26 cellular contexts compared by ENCODE assay signal in the genomic region with DNA sequence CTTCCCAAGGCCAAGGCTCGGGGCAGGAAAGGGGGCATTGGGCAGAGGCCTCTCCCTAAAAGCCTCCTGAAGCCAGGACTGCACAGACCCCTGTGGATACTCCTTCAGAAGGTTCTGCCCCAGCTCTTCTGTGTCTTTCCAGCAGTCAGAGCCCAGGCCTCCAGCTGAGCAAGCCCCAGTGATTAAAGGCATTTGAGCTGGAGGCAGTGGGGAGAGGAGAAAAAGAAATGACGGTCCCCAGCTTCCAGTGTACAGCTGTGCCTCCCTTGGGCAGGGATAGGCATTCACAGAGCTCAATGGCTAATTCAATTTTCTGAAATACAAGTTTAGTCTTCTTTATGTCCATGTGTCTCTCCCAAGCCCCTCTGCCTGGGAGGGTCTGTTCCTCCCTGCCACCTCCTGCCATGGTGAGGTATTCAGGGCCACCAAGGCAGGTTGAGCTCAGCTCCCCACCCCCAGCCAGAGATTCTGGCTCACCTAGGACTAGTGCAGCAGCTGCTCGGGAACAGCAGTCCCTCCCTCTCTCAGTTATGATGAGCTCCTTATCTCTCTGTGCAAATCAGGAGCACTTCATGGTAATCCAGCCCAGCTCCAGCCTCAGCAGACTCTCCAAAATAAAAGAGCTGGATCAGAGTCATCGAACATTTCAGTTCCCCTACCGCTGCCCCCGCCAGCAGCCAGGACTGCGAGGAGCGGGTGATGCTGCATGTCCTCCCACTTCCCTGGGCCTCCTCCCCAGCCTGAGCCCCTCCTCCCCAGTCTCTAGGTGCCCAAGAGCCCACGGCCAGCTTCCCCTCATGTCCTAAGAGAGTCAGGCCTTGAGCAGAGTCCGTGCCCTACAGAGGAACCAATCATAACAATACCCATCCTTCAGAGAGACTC.
A peak's percentile ranks its signal among the peaks of the same experiment; 100 is the strongest.
DNase-seq lines count a peak whose midpoint lies in the region; ATAC-seq lines count a peak whose summit lies in the region.
"Had no signal": no experiment of that assay in that cellular context is flagged by ENCODE, and none has a peak within 500 bp of the region (broad histone marks: within the 10 kb centered on the region; RNA-seq: fewer than 3 reads in every experiment).

No MANE protein-coding gene starts in this region.

- H3K27ac ChIP-seq in cingulate gyrus (ENCODE audit: low read depth, low read length) = peak overlapping the region; percentile 19
- H3K27ac ChIP-seq: brain microvascular endothelial cell, uterus had no signal

- peak; percentile 83 for DNase-seq in DMS79 treated with DMSO at 0.1 percent for 48 hours (lab: John Stamatoyannopoulos, UW)
- DNase-seq in NCI-H2029 (lab: John Stamatoyannopoulos, UW) = peak; percentile 84
- peak; percentile 3 to 76 for DNase-seq in NCI-H524 (lab: John Stamatoyannopoulos, UW)
- DNase-seq in activated CD8-positive, alpha-beta memory T cell treated with anti-CD3 and anti-CD28 coated beads, Interleukin-2, amount 50 U/mL, for 48 hours = no peak
- DNase-seq in OCI-M1 (lab: John Stamatoyannopoulos, UW) = no peak
- no peak for DNase-seq in activated CD4-positive, alpha-beta T cell treated with anti-CD3 and anti-CD28 coated beads, Interleukin-2, amount 10 ng/mL, durations not matched to agents 24 days and 14 days
- DNase-seq: activated CD4-positive, alpha-beta memory T cell treated with anti-CD3 and anti-CD28 coated beads for 36 hours; activated CD8-positive, alpha-beta memory T cell treated with anti-CD3 and anti-CD28 coated beads, Interleukin-2, amount 50 U/mL, for 4 hours; activated naive CD4-positive, alpha-beta T cell treated with anti-CD3 and anti-CD28 coated beads, Interleukin-2, amount 50 U/mL, for 16 hours; amniotic stem cell; brain microvascular endothelial cell; C1 segment of cervical spinal cord; Caco-2; DND-41; effector CD4-positive, alpha-beta T cell; immature natural killer cell; NCI-H1048; stimulated activated CD4-positive, alpha-beta T cell treated with anti-CD3 and anti-CD28 coated beads, Interleukin-4, amount 100 ng/mL, for 24 hours; uterus had no signal

- no peak for ATAC-seq in HG03342 (IDR thresholded peaks at IDR 0.05; ENCODE audit: unreplicated experiment)
- ATAC-seq: activated CD4-positive, CD25-positive, alpha-beta regulatory T cell treated with anti-CD3 and anti-CD28 coated beads, Interleukin-2, amount 50 U/mL, for 24 hours; sciatic nerve; stimulated activated effector memory CD8-positive, alpha-beta T cell treated with anti-CD3 and anti-CD28 coated beads, Interleukin-12 subunit alpha, Interleukin-12 subunit beta, amount 100 ng/mL, for 72 hours had no signal

- intact Hi-C loops in activated CD4-positive, alpha-beta T cell treated with anti-CD3 and anti-CD28 coated beads, Interleukin-2, amount 10 ng/mL, durations not matched to agents 24 days and 14 days (cut with micrococcal nuclease) = no loop called here

- H3K4me1 Mint-ChIP-seq in activated CD4-positive, alpha-beta T cell treated with anti-CD3 and anti-CD28 coated beads, Interleukin-2, amount 10 ng/mL, durations not matched to agents 24 days and 14 days = no peaks in the 10 kb centered on the region
- H3K4me1 Mint-ChIP-seq: immature natural killer cell; stimulated activated effector memory CD8-positive, alpha-beta T cell treated with anti-CD3 and anti-CD28 coated beads, Interleukin-12 subunit alpha, Interleukin-12 subunit beta, amount 100 ng/mL, for 72 hours had no signal

- H3K4me3 Mint-ChIP-seq in activated CD4-positive, alpha-beta T cell treated with anti-CD3 and anti-CD28 coated beads, Interleukin-2, amount 10 ng/mL, durations not matched to agents 24 days and 14 days = no peak overlapping the region
- H3K4me3 Mint-ChIP-seq: activated CD4-positive, alpha-beta memory T cell treated with anti-CD3 and anti-CD28 coated beads for 36 hours; immature natural killer cell; stimulated activated effector memory CD8-positive, alpha-beta T cell treated with anti-CD3 and anti-CD28 coated beads, Interleukin-12 subunit alpha, Interleukin-12 subunit beta, amount 100 ng/mL, for 72 hours; T-helper 1 cell treated with Interleukin-12 subunit alpha and Interleukin-12 subunit beta and Interleukin-4 antibody, amounts not matched to agents 30 μg/mL and 1 μg/mL, for 36 hours had no signal

- H3K27ac Mint-ChIP-seq in activated CD4-positive, alpha-beta T cell treated with anti-CD3 and anti-CD28 coated beads, Interleukin-2, amount 10 ng/mL, durations not matched to agents 24 days and 14 days = no peak overlapping the region
- H3K27ac Mint-ChIP-seq: activated CD4-positive, alpha-beta memory T cell treated with anti-CD3 and anti-CD28 coated beads for 36 hours; immature natural killer cell; progenitor cell of endocrine pancreas; stimulated activated effector memory CD8-positive, alpha-beta T cell treated with anti-CD3 and anti-CD28 coated beads, Interleukin-12 subunit alpha, Interleukin-12 subunit beta, amount 100 ng/mL, for 72 hours; T-helper 1 cell treated with Interleukin-12 subunit alpha and Interleukin-12 subunit beta and Interleukin-4 antibody, amounts not matched to agents 30 μg/mL and 1 μg/mL, for 36 hours had no signal

- H3K9me3 Mint-ChIP-seq in activated CD4-positive, alpha-beta T cell treated with anti-CD3 and anti-CD28 coated beads, Interleukin-2, amount 10 ng/mL, durations not matched to agents 24 days and 14 days = no peaks in the 10 kb centered on the region
- H3K9me3 Mint-ChIP-seq: activated CD4-positive, alpha-beta memory T cell treated with anti-CD3 and anti-CD28 coated beads for 36 hours; immature natural killer cell; stimulated activated effector memory CD8-positive, alpha-beta T cell treated with anti-CD3 and anti-CD28 coated beads, Interleukin-12 subunit alpha, Interleukin-12 subunit beta, amount 100 ng/mL, for 72 hours; T-helper 1 cell treated with Interleukin-12 subunit alpha and Interleukin-12 subunit beta and Interleukin-4 antibody, amounts not matched to agents 30 μg/mL and 1 μg/mL, for 36 hours had no signal

- H3K36me3 Mint-ChIP-seq in activated CD4-positive, alpha-beta T cell treated with anti-CD3 and anti-CD28 coated beads, Interleukin-2, amount 10 ng/mL, durations not matched to agents 24 days and 14 days (ENCODE audit: low read depth) = no peaks in the 10 kb centered on the region
- H3K36me3 Mint-ChIP-seq: activated CD4-positive, alpha-beta memory T cell treated with anti-CD3 and anti-CD28 coated beads for 36 hours; immature natural killer cell; stimulated activated effector memory CD8-positive, alpha-beta T cell treated with anti-CD3 and anti-CD28 coated beads, Interleukin-12 subunit alpha, Interleukin-12 subunit beta, amount 100 ng/mL, for 72 hours had no signal

- H3K27me3 Mint-ChIP-seq in activated CD4-positive, alpha-beta T cell treated with anti-CD3 and anti-CD28 coated beads, Interleukin-2, amount 10 ng/mL, durations not matched to agents 24 days and 14 days = no peaks in the 10 kb centered on the region

Comparison
In these comparisons a context has a peak if more than half of its experiments do, and no peak if none do; other contexts are left out.
1. DNase-seq: peak in DMS79 treated with DMSO at 0.1 percent for 48 hours (single experiment), NCI-H2029 (single experiment) and NCI-H524 (2 of 2); none in activated CD8-positive, alpha-beta memory T cell treated with anti-CD3 and anti-CD28 coated beads, Interleukin-2, amount 50 U/mL, for 48 hours (single experiment), OCI-M1 (single experiment) and activated CD4-positive, alpha-beta T cell treated with anti-CD3 and anti-CD28 coated beads, Interleukin-2, amount 10 ng/mL, durations not matched to agents 24 days and 14 days (single experiment).